19 cellular contexts compared by ENCODE assay signal in genomic region chr17:43588664-43589435, GRCh38. TPM values are rescaled to one million over a fixed set of nuclear protein-coding genes. Genes with fewer than 3 reads are reported as not detected.
DNase-seq lines count a peak whose midpoint lies in the region; ATAC-seq, FAIRE-seq and TF ChIP-seq lines count a peak whose summit lies in the region.
"Had no signal": no experiment of that assay in that cellular context is flagged by ENCODE, and none has a peak within 500 bp of the region (broad histone marks: within the 10 kb centered on the region; RNA-seq: fewer than 3 reads in every experiment).

No MANE protein-coding gene starts in this region.

- DNase-seq in heart left ventricle (peak in 2 of 5 donors; percentile 32 to 39), Right ventricle myocardium inferior (ENCODE audit: missing footprints) (no peak), RWPE1 (ENCODE audit: low spot score) (no peak), left ventricle myocardium superior (peak; percentile 32), small intestine (peak; percentile 43), DMS79 treated with DMSO at 0.1 percent for 48 hours (lab: John Stamatoyannopoulos, UW) (no peak), AML-193 (lab: John Stamatoyannopoulos, UW) (no peak), DMS 273 (lab: John Stamatoyannopoulos, UW; ENCODE audit: unreplicated experiment) (no peak)
- DNase-seq: DMS153, EL, NCI-H1436 treated with DMSO at 0.1 percent for 48 hours, NCI-H2029 treated with DMSO at 0.1 percent for 48 hours, NCI-H510A, SIG-M5 had no signal

- FAIRE-seq in small intestine (lab: Jason Lieb, UNC), result no peak
- FAIRE-seq: H54, K562, RCC 7860 had no signal

- no peak for TF ChIP-seq POLR2A in heart left ventricle (IDR thresholded peaks at IDR 0.05)

- POLR2A ChIA-PET in RWPE1 (lab: Yijun Ruan, JAX; ENCODE audit: low non-redundant PET), result no interaction called here

- CTCF ChIA-PET in RWPE1 (lab: Yijun Ruan, JAX), result interaction anchor here (1.0 kb wide), 1 partner anchor 12 kb away, joined by 4 read pairs; no protein-coding TSS in a partner anchor

- H3K9me3 ChIP-seq in heart left ventricle (no peaks in the 10 kb centered on the region), small intestine (ENCODE audit: control insufficient read depth, low read depth) (no peaks in the 10 kb centered on the region)

- H3K4me1 ChIP-seq in heart left ventricle (peaks cover 0 to 52% (median 30%) of the 10 kb centered on the region in 12 donors), small intestine (ENCODE audit: control insufficient read depth in 2 of 2, insufficient read depth in 1 of 2, low read depth in 1 of 2, low read length in 1 of 2) (no peaks in the 10 kb centered on the region)

- no peaks in the 10 kb centered on the region for H3K36me3 ChIP-seq in heart left ventricle
- no peaks in the 10 kb centered on the region for H3K36me3 ChIP-seq in small intestine (ENCODE audit: control insufficient read depth in 2 of 2, insufficient read depth in 2 of 2, low read length in 2 of 2)

- intact Hi-C loops in heart left ventricle (cut with DNase I) (no loop called here), Right ventricle myocardium inferior (cut with DNase I) (no loop called here), left ventricle myocardium superior (cut with micrococcal nuclease) (no loop called here)

- H3K27me3 ChIP-seq in heart left ventricle, result no peaks in the 10 kb centered on the region
- no peaks in the 10 kb centered on the region for H3K27me3 ChIP-seq in small intestine (ENCODE audit: control insufficient read depth in 2 of 2, insufficient read depth in 2 of 2, low read length in 2 of 2)

- no peak for TF ChIP-seq CTCF in heart left ventricle (IDR thresholded peaks at IDR 0.05)
- TF ChIP-seq CTCF in RWPE1 (conservative IDR thresholded peaks at IDR 0.05; ENCODE audit: low read depth), result no peak

- H3K27ac ChIP-seq in heart left ventricle (peak overlapping the region in 9 of 12 donors; percentile 5 to 61 (median 40)), RWPE1 (peak overlapping the region; percentile 40), small intestine (ENCODE audit: low read depth in 1 of 2, low read length in 1 of 2) (no peak overlapping the region)
- H3K27ac ChIP-seq: C4-2B, HL-60 had no signal

- ATAC-seq in heart left ventricle (peak in 3 of 4 donors; percentile 17 to 41 (median 30)), Right ventricle myocardium inferior (no peak), left ventricle myocardium superior (peak; percentile 38)
- ATAC-seq: K562 had no signal

- H3K4me3 ChIP-seq in heart left ventricle, result no peak overlapping the region
- no peak overlapping the region for H3K4me3 ChIP-seq in small intestine (ENCODE audit: low read depth in 1 of 2, low read length in 2 of 2)
- H3K4me3 ChIP-seq: K562 had no signal

- 73 to 77% (median 77%) methylated on average over 9 of the region's 9 CpGs for WGBS in heart left ventricle, 4 donors
- 84 to 86% (median 85%) methylated on average over 9 of the region's 9 CpGs for WGBS in small intestine, 3 donors

RNA-seq across cellular contexts. Expression of gene ETV4, which starts 42.7 kb away (rescaled TPM):
- total RNA-seq in heart left ventricle (1 to 10 TPM in 2 of 9 donors, under 1 TPM in 7; 0.30 to 1.5 (median 0.74) TPM), Right ventricle myocardium inferior (0.41 TPM), left ventricle myocardium superior (0.37 TPM)
- polyA plus RNA-seq in heart left ventricle (1 to 10 TPM in 1 of 2 donors, under 1 TPM in 1; 0.46 to 1.7 TPM), small intestine (1 to 10 TPM; 1.3 to 6.9 (median 2.2) TPM)

Comparison
In these comparisons a context has a peak if more than half of its experiments do, and no peak if none do; other contexts are left out.
1. DNase-seq: peak in left ventricle myocardium superior (single experiment) and small intestine (single experiment); none in Right ventricle myocardium inferior (single experiment), RWPE1 (single experiment), DMS79 treated with DMSO at 0.1 percent for 48 hours (single experiment), AML-193 (0 of 2) and DMS 273 (single experiment).
2. H3K27ac ChIP-seq: peak in heart left ventricle (9 of 12) and RWPE1 (single experiment); none in small intestine (0 of 2).